27 cellular contexts compared by ENCODE assay signal in genomic region chr6:31060162-31060561, GRCh38. TPM values are rescaled to one million over a fixed set of nuclear protein-coding genes. Genes with fewer than 3 reads are reported as not detected.
"Had no signal": no experiment of that assay in that cellular context is flagged by ENCODE, and none has a peak within 500 bp of the region (broad histone marks: within the 10 kb centered on the region; RNA-seq: fewer than 3 reads in every experiment).

No MANE protein-coding gene starts in this region.

- H3K36me3 Mint-ChIP-seq: naive thymus-derived CD8-positive, alpha-beta T cell had no signal

- ATAC-seq: heart left ventricle; left lobe of liver; mucosa of descending colon; naive thymus-derived CD8-positive, alpha-beta T cell had no signal

- H3K27me3 ChIP-seq: dorsolateral prefrontal cortex, right atrium auricular region, suprapubic skin, thyroid gland, upper lobe of left lung, uterus had no signal

- H3K4me3 ChIP-seq: dorsolateral prefrontal cortex, heart left ventricle, mucosa of descending colon, right atrium auricular region, sigmoid colon, skin epidermis, suprapubic skin, thyroid gland, upper lobe of left lung, uterus had no signal

- H3K27ac ChIP-seq: heart left ventricle, right atrium auricular region, sigmoid colon, skin epidermis, suprapubic skin, thyroid gland, upper lobe of left lung, uterus had no signal

- H3K9me3 ChIP-seq: heart left ventricle, mucosa of descending colon, right atrium auricular region, sigmoid colon, suprapubic skin, thyroid gland, upper lobe of left lung, uterus had no signal

- H3K36me3 ChIP-seq: heart left ventricle, right atrium auricular region, sigmoid colon, suprapubic skin, thyroid gland, upper lobe of left lung, uterus had no signal

- DNase-seq: cortex of kidney; dorsolateral prefrontal cortex; effector CD8-positive, alpha-beta T cell; foreskin melanocyte; heart left ventricle; hypothalamus; kidney glomerular epithelial cell; mucosa of descending colon; naive thymus-derived CD8-positive, alpha-beta T cell; posterior cingulate gyrus; sigmoid colon; stimulated activated CD4-positive, alpha-beta T cell treated with anti-CD3 and anti-CD28 coated beads, Interleukin-12 subunit alpha, Interleukin-12 subunit beta, amount 100 ng/mL, for 4 hours; stimulated activated CD4-positive, alpha-beta T cell treated with anti-CD3 and anti-CD28 coated beads, Interleukin-2, amount 100 ng/mL, for 48 hours; stimulated activated naive CD4-positive, alpha-beta T cell treated with Interleukin-2 at 50 U/mL for 16 hours; thyroid gland; upper lobe of left lung; uterus had no signal

- H3K9me3 Mint-ChIP-seq: naive thymus-derived CD8-positive, alpha-beta T cell had no signal

- H3K4me1 Mint-ChIP-seq: naive thymus-derived CD8-positive, alpha-beta T cell had no signal

- H3K4me1 ChIP-seq: heart left ventricle, right atrium auricular region, suprapubic skin, uterus had no signal

- H3K4me3 Mint-ChIP-seq: naive thymus-derived CD8-positive, alpha-beta T cell had no signal

RNA-seq across cellular contexts. Expression of gene MUC22, which starts 49.9 kb away (rescaled TPM):
- total RNA-seq: chondrocyte; dorsolateral prefrontal cortex; glomerular endothelial cell; left lobe of liver; lower leg skin; mucosa of descending colon; naive thymus-derived CD8-positive, alpha-beta T cell; osteocyte; pulmonary artery endothelial cell; right atrium auricular region; sigmoid colon; thyroid gland; uterus had no signal
- polyA plus RNA-seq: naive thymus-derived CD8-positive, alpha-beta T cell; neural cell; sigmoid colon had no signal

RNA-seq across cellular contexts. Expression of gene C6orf15, which starts 52.2 kb away (rescaled TPM):
- total RNA-seq: dorsolateral prefrontal cortex; glomerular endothelial cell; heart left ventricle; left lobe of liver; mucosa of descending colon; naive thymus-derived CD8-positive, alpha-beta T cell; osteocyte; pulmonary artery endothelial cell; right atrium auricular region; sigmoid colon; thyroid gland; upper lobe of left lung had no signal
- polyA plus RNA-seq: heart left ventricle; naive thymus-derived CD8-positive, alpha-beta T cell; neural cell; sigmoid colon had no signal

RNA-seq across cellular contexts. Expression of gene PSORS1C1, which starts 54.4 kb away (rescaled TPM):
- total RNA-seq: left lobe of liver; naive thymus-derived CD8-positive, alpha-beta T cell had no signal
- polyA plus RNA-seq: naive thymus-derived CD8-positive, alpha-beta T cell; neural cell had no signal
